19 cellular contexts compared by ENCODE assay signal in the genomic region with DNA sequence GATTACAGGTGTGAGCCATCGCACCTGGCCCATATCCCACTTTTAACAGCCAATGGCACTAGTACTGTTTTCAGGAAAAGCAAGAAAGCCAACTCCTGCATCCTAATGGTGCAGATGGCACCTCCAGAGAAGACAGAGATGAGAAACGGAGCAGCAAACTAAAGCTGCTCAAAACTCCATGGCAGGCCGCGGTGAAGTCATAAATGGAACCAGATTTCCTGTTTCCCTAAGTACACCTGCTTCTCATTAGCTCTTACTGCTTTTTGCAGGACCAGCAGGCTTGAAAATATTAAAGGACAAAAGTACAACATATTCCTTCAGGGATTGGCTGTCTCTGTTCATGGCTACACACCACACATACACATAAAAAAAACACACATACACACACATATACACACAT. TPM values are rescaled to one million over a fixed set of nuclear protein-coding genes. Genes with fewer than 3 reads are reported as not detected.
DNase-seq lines count a peak whose midpoint lies in the region; TF ChIP-seq lines count a peak whose summit lies in the region.
"Had no signal": no experiment of that assay in that cellular context is flagged by ENCODE, and none has a peak within 500 bp of the region (broad histone marks: within the 10 kb centered on the region; RNA-seq: fewer than 3 reads in every experiment).

No MANE protein-coding gene starts in this region.

- no peak overlapping the region for H3K27ac Mint-ChIP-seq in nephron progenitor cell
- H3K27ac Mint-ChIP-seq: activated CD4-positive, alpha-beta T cell treated with anti-CD3 and anti-CD28 coated beads, Interleukin-2, amount 10 ng/mL, durations not matched to agents 24 days and 14 days; activated naive CD8-positive, alpha-beta T cell; stimulated activated naive CD8-positive, alpha-beta T cell treated with anti-CD3 and anti-CD28 coated beads, Interleukin-15, Interleukin-2, amounts not matched to agents 100 ng/mL and 50 ng/mL, for 24 hours had no signal

- intact Hi-C loops in A673 (cut with micrococcal nuclease; ENCODE audit: unreplicated experiment): loop anchor here (5.0 kb wide), 1 partner anchor 340 kb away; no protein-coding TSS in a partner anchor

- POLR2A ChIA-PET in A673 (lab: Charles Lee; ENCODE audit: low non-redundant PET): no interaction called here
- POLR2A ChIA-PET in SK-N-SH (lab: Yijun Ruan, JAX): interaction anchor here (1.4 to 2.2 kb wide), 2 partner anchors 10 to 15 kb away, joined by 4 to 8 read pairs; no protein-coding TSS in a partner anchor

- peaks cover 6% of the 10 kb centered on the region for H3K4me1 Mint-ChIP-seq in nephron progenitor cell

- H3K4me3 Mint-ChIP-seq in nephron progenitor cell: no peak overlapping the region
- H3K4me3 Mint-ChIP-seq: activated CD4-positive, alpha-beta T cell treated with anti-CD3 and anti-CD28 coated beads, Interleukin-2, amount 10 ng/mL, durations not matched to agents 24 days and 14 days; activated naive CD8-positive, alpha-beta T cell; stimulated activated naive CD8-positive, alpha-beta T cell treated with anti-CD3 and anti-CD28 coated beads, Interleukin-15, Interleukin-2, amounts not matched to agents 100 ng/mL and 50 ng/mL, for 24 hours had no signal

- no TSS peak for BruUV-seq in A673 (replicated peaks; lab: Mats Ljungman, UMichigan)

- H3K36me3 ChIP-seq in A673 (ENCODE audit: insufficient read depth, low read length, poor library complexity, severe bottlenecking): no peaks in the 10 kb centered on the region
- no peaks in the 10 kb centered on the region for H3K36me3 ChIP-seq in SK-N-SH (replicated peaks in 1 of 2; ENCODE audit: control insufficient read depth in 1 of 2, insufficient read depth in 2 of 2, low read length in 1 of 2)
- H3K36me3 ChIP-seq: right atrium auricular region, SJCRH30 had no signal

- no peaks in the 10 kb centered on the region for H3F3A ChIP-seq in SK-N-SH (replicated peaks; ENCODE audit: insufficient read depth)

- H3K4me3 ChIP-seq in A673 (ENCODE audit: low read depth, low read length, poor library complexity, severe bottlenecking) (no peak overlapping the region), SK-N-SH (ENCODE audit: low read depth in 2 of 2, low read length in 1 of 2) (no peak overlapping the region)
- H3K4me3 ChIP-seq: right atrium auricular region, SJCRH30 had no signal

- WGBS in SK-N-SH (ENCODE audit: low lambda C conversion rate): 10% methylated on average over 4 of the region's 4 CpGs

- peak overlapping the region; percentile 41; the same call in 1 of the 2 replicates for H3K4me2 ChIP-seq in SK-N-SH

- H3K27me3 ChIP-seq in A673 (replicated peaks; ENCODE audit: insufficient read depth, low read depth, low read length, poor library complexity): no peaks in the 10 kb centered on the region
- no peaks in the 10 kb centered on the region for H3K27me3 ChIP-seq in SK-N-SH (ENCODE audit: insufficient read depth)
- H3K27me3 ChIP-seq: right atrium auricular region, SJCRH30 had no signal

- H3K9me2 ChIP-seq in SK-N-SH: no peaks in the 10 kb centered on the region

- H3K9me3 ChIP-seq in A673 (ENCODE audit: low read depth, low read length, poor library complexity, severe bottlenecking): no peaks in the 10 kb centered on the region
- no peaks in the 10 kb centered on the region for H3K9me3 ChIP-seq in SK-N-SH
- H3K9me3 ChIP-seq: right atrium auricular region, SJCRH30 had no signal

- peak in 1 of 2 experiments; percentile 26; a peak in 2 of 4 replicates for TF ChIP-seq EP300 in SK-N-SH (IDR thresholded peaks at IDR 0.05; ENCODE audit: borderline replicate concordance in 1 of 2, low read depth in 1 of 2, low read length in 1 of 2)

- 0 out of 2 replicates have a peak overlapping the region, but pooled peaks have one; percentile 22 for H2AFZ ChIP-seq in SK-N-SH (ENCODE audit: low read depth)

- DNase-seq in A673 (ENCODE audit: low spot score) (peak; percentile 58), EH (ENCODE audit: low read depth) (peak; percentile 67), SK-N-SH (peak; percentile 61), mesenteric fat pad (ENCODE audit: low spot score) (peak; percentile 20), nephron progenitor cell (no peak), Ammon's horn (ENCODE audit: low spot score) (no peak), NCI-H524 treated with DMSO at 0.1 percent for 48 hours (lab: John Stamatoyannopoulos, UW) (no peak)
- DNase-seq in central memory CD4-positive, alpha-beta T cell: no peak
- DNase-seq: activated CD4-positive, alpha-beta T cell treated with anti-CD3 and anti-CD28 coated beads, Interleukin-2, amount 10 ng/mL, durations not matched to agents 24 days and 14 days; Karpas-422; NCI-H1930; NCI-H446; SJCRH30; stimulated activated CD4-positive, alpha-beta T cell treated with anti-CD3 and anti-CD28 coated beads, Interleukin-4, amount 100 ng/mL, for 24 hours; T-helper 2 cell; trophoblast cell had no signal

- no peak overlapping the region for H3K9ac ChIP-seq in SK-N-SH

- H3K9me3 Mint-ChIP-seq in nephron progenitor cell: no peaks in the 10 kb centered on the region
- H3K9me3 Mint-ChIP-seq: activated CD4-positive, alpha-beta T cell treated with anti-CD3 and anti-CD28 coated beads, Interleukin-2, amount 10 ng/mL, durations not matched to agents 24 days and 14 days; stimulated activated naive CD8-positive, alpha-beta T cell treated with anti-CD3 and anti-CD28 coated beads, Interleukin-15, Interleukin-2, amounts not matched to agents 100 ng/mL and 50 ng/mL, for 24 hours had no signal

- no peaks in the 10 kb centered on the region for H3K36me3 Mint-ChIP-seq in nephron progenitor cell (ENCODE audit: low read depth)
- H3K36me3 Mint-ChIP-seq: activated naive CD8-positive, alpha-beta T cell had no signal

- TF ChIP-seq CTCF in A673 (conservative IDR thresholded peaks at IDR 0.05; ENCODE audit: low read depth, low read length): no peak
- TF ChIP-seq CTCF in SK-N-SH (IDR thresholded peaks at IDR 0.05): no peak
- no peak for TF ChIP-seq CTCF in nephron progenitor cell (IDR thresholded peaks at IDR 0.05)

- H3K4me1 ChIP-seq in A673 (ENCODE audit: insufficient read depth, low read length, poor library complexity, severe bottlenecking) (peaks cover 16% of the 10 kb centered on the region), SK-N-SH (ENCODE audit: control insufficient read depth in 1 of 2, insufficient read depth in 2 of 2, low read depth in 1 of 2, low read length in 1 of 2) (peaks cover 7 to 26% of the 10 kb centered on the region in 2 experiments)

- H3K27me3 Mint-ChIP-seq in nephron progenitor cell (ENCODE audit: low read depth, poor library complexity): peaks cover 22% of the 10 kb centered on the region
- H3K27me3 Mint-ChIP-seq: activated naive CD8-positive, alpha-beta T cell; stimulated activated naive CD8-positive, alpha-beta T cell treated with anti-CD3 and anti-CD28 coated beads, Interleukin-15, Interleukin-2, amounts not matched to agents 100 ng/mL and 50 ng/mL, for 24 hours had no signal

- no peak; the same call in none of the 2 replicates for TF ChIP-seq RAD21 in SK-N-SH (IDR thresholded peaks at IDR 0.05; ENCODE audit: low read length)

- no peaks in the 10 kb centered on the region for H4K20me1 ChIP-seq in SK-N-SH (ENCODE audit: insufficient read depth)

- CTCF ChIA-PET in A673 (lab: Charles Lee) (interaction anchor here (1.4 kb wide), 1 partner anchor 68 kb away, joined by 4 read pairs; no protein-coding TSS in a partner anchor), SK-N-SH (lab: Yijun Ruan, JAX) (interaction anchor here (0.7 to 3.6 kb wide), 15 partner anchors 10 to 72 kb away, joined by 3 to 34 read pairs (median 3); a partner anchor contains a TSS)

- H3K79me2 ChIP-seq in SK-N-SH (ENCODE audit: insufficient read depth): no peaks in the 10 kb centered on the region

- H3K27ac ChIP-seq in A673 (ENCODE audit: low read depth, low read length, poor library complexity, severe bottlenecking): no peak overlapping the region
- peak overlapping the region; percentile 37 to 74; a peak in 3 of 4 replicates for H3K27ac ChIP-seq in SK-N-SH (ENCODE audit: low read depth in 2 of 2, low read length in 1 of 2)
- H3K27ac ChIP-seq: right atrium auricular region, SJCRH30 had no signal

TF ChIP-seq in SK-N-SH, 30 proteins besides CTCF, POLR2A, EP300 and RAD21 (continues in another document):
- TF ChIP-seq RFX5 (IDR thresholded peaks at IDR 0.05; ENCODE audit: low read length) (no peak), RCOR1 (IDR thresholded peaks at IDR 0.05; ENCODE audit: low read length) (peak; percentile 92; the same call in 1 of the 2 replicates), FOSL2 (IDR thresholded peaks at IDR 0.05; ENCODE audit: borderline replicate concordance, low read depth) (no peak), POLR2AphosphoS5 (IDR thresholded peaks at IDR 0.05; ENCODE audit: low read depth, low read length) (peak; percentile 66)
- TF ChIP-seq, protein P1, sequence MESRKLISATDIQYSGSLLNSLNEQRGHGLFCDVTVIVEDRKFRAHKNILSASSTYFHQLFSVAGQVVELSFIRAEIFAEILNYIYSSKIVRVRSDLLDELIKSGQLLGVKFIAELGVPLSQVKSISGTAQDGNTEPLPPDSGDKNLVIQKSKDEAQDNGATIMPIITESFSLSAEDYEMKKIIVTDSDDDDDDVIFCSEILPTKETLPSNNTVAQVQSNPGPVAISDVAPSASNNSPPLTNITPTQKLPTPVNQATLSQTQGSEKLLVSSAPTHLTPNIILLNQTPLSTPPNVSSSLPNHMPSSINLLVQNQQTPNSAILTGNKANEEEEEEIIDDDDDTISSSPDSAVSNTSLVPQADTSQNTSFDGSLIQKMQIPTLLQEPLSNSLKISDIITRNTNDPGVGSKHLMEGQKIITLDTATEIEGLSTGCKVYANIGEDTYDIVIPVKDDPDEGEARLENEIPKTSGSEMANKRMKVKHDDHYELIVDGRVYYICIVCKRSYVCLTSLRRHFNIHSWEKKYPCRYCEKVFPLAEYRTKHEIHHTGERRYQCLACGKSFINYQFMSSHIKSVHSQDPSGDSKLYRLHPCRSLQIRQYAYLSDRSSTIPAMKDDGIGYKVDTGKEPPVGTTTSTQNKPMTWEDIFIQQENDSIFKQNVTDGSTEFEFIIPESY (IDR thresholded peaks at IDR 0.05; ENCODE audit: borderline replicate concordance, low read depth): no peak

RNA-seq across cellular contexts. Expression of a gene that starts 36.7 kb away (rescaled TPM):
- 11.0 and 13.3 TPM in 2 replicates for total RNA-seq in A673 (2021)
- 59.5 and 59.8 TPM in 2 replicates for polyA plus RNA-seq in SK-N-SH (2012; rRNA removed)
- polyA plus RNA-seq in SK-N-SH (2012; cell fraction: cytosol; rRNA removed): 50.7 and 56.5 TPM in 2 replicates
- 51.5 and 55.5 TPM in 2 replicates for polyA plus RNA-seq in SK-N-SH (2012; cell fraction: nucleus; rRNA removed)
- total RNA-seq in mesenteric fat pad: 241 TPM

RNA-seq across cellular contexts. Expression of a gene that starts 40.9 kb away (rescaled TPM):
- total RNA-seq in A673 (2021) (150 and 164 TPM in 2 replicates), mesenteric fat pad (89.6 TPM)
- 105 and 129 TPM in 2 replicates for polyA plus RNA-seq in SK-N-SH (2012; rRNA removed)
- polyA plus RNA-seq in SK-N-SH (2012; cell fraction: cytosol; rRNA removed): 58.3 and 77.1 TPM in 2 replicates
- 74.0 and 90.8 TPM in 2 replicates for polyA plus RNA-seq in SK-N-SH (2012; cell fraction: nucleus; rRNA removed)

Comparison
In these comparisons a context has a peak if more than half of its experiments do, and no peak if none do; other contexts are left out.
1. DNase-seq: peak in A673 (single experiment), EH (single experiment), SK-N-SH (single experiment) and mesenteric fat pad (single experiment); none in nephron progenitor cell (single experiment), Ammon's horn (single experiment), central memory CD4-positive, alpha-beta T cell (single experiment) and NCI-H524 treated with DMSO at 0.1 percent for 48 hours (single experiment).
2. RNA of a gene that starts 36.7 kb away (total RNA-seq): 241 TPM in mesenteric fat pad (single experiment); 11.0 to 13.3 TPM in A673; every median in the first group is over 10 times any median in the second.